Comparison of ENCODE assay signal across 19 cellular contexts in the genomic region with DNA sequence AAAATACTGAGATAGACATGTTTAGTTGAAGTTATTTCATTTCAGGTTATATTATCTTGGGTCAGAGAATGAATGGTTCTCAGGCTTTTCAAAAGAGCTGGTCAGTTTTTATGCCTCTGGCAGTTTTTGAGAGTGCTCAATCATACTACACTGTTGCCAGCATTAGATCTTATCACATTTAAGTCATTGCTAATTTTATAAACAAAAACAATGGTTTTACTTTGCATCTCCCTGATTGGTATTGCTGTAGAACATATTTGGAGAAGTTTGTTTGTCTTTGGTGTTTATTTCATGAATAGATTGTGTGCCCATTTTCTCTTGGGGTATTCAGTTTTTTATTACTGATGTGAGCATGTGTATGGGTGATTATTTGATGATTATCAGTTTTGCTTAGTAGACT. TPM values are rescaled to one million over a fixed set of nuclear protein-coding genes. Genes with fewer than 3 reads are reported as not detected.
DNase-seq lines count a peak whose midpoint lies in the region; ATAC-seq lines count a peak whose summit lies in the region.
"Had no signal": no experiment of that assay in that cellular context is flagged by ENCODE, and none has a peak within 500 bp of the region (broad histone marks: within the 10 kb centered on the region; RNA-seq: fewer than 3 reads in every experiment).

No MANE protein-coding gene starts in this region.

- ATAC-seq in GM18873 (IDR thresholded peaks at IDR 0.05; ENCODE audit: low FRiP score, unreplicated experiment): no peak
- ATAC-seq: GM12878 had no signal

- DNase-seq in NCI-H526 treated with DMSO at 0.1 percent for 48 hours (lab: John Stamatoyannopoulos, UW) (peak; percentile 4), NCI-H526 (lab: John Stamatoyannopoulos, UW) (no peak), M059J (ENCODE audit: low read depth) (peak; percentile 76), adipocyte (ENCODE audit: low read depth) (peak; percentile 17), DMS 273 treated with DMSO at 0.1 percent for 48 hours (lab: John Stamatoyannopoulos, UW) (no peak)
- DNase-seq: ACHN; AML-193; BE2C; CD4-positive, alpha-beta T cell; CD8-positive, alpha-beta memory T cell; DMS53; DMS79 treated with DMSO at 0.1 percent for 48 hours; GDM1; GOT3; HFFc6 had no signal

- no peaks in the 10 kb centered on the region for H3K27me3 ChIP-seq in adipocyte (replicated peaks; ENCODE audit: control insufficient read depth, insufficient read depth, low read length)
- H3K27me3 ChIP-seq: BE2C; BLaER1 treated with 17β-estradiol and CSF1 and Interleukin-3, amounts not matched to agents 10 nM and 100 nM had no signal

- H3K4me3 ChIP-seq in adipocyte (ENCODE audit: low read length): no peak overlapping the region
- H3K4me3 ChIP-seq: BLaER1 treated with 17β-estradiol and CSF1 and Interleukin-3, amounts not matched to agents 10 nM and 100 nM; GM12878; HAP-1 had no signal

- no peaks in the 10 kb centered on the region for H3K9me3 ChIP-seq in adipocyte (ENCODE audit: control insufficient read depth, low read length)
- H3K9me3 ChIP-seq: BE2C; BLaER1 treated with 17β-estradiol and CSF1 and Interleukin-3, amounts not matched to agents 10 nM and 100 nM; HAP-1 had no signal

- no peak overlapping the region for H3K9ac ChIP-seq in adipocyte (ENCODE audit: low read length)
- H3K9ac ChIP-seq: BLaER1 treated with 17β-estradiol and CSF1 and Interleukin-3, amounts not matched to agents 10 nM and 100 nM had no signal

- H3K4me1 ChIP-seq in adipocyte (ENCODE audit: control insufficient read depth, insufficient read depth, low read length): no peaks in the 10 kb centered on the region

- H3K36me3 ChIP-seq in adipocyte (ENCODE audit: control insufficient read depth, insufficient read depth, low read length, severe bottlenecking): peaks cover 12% of the 10 kb centered on the region
- H3K36me3 ChIP-seq: BE2C, HAP-1 had no signal

RNA-seq across cellular contexts. Expression of a gene that starts 1.5 kb away (rescaled TPM):
- not detected in 2 replicates for total RNA-seq in M059J (2014; rRNA removed; shearing (Covaris generic))

Comparison
In these comparisons a context has a peak if more than half of its experiments do, and no peak if none do; other contexts are left out.
1. DNase-seq: peak in NCI-H526 treated with DMSO at 0.1 percent for 48 hours (single experiment), M059J (single experiment) and adipocyte (single experiment); none in NCI-H526 (0 of 2) and DMS 273 treated with DMSO at 0.1 percent for 48 hours (single experiment).